16 cellular contexts compared by ENCODE assay signal in genomic region chr14:101444116-101444515, GRCh38.
DNase-seq lines count a peak whose midpoint lies in the region; ATAC-seq and TF ChIP-seq lines count a peak whose summit lies in the region.
"Had no signal": no experiment of that assay in that cellular context is flagged by ENCODE, and none has a peak within 500 bp of the region (broad histone marks: within the 10 kb centered on the region; RNA-seq: fewer than 3 reads in every experiment).

No MANE protein-coding gene starts in this region.

- no peaks in the 10 kb centered on the region for H3K9me3 ChIP-seq in PC-9 (ENCODE audit: insufficient read depth, low read depth)
- H3K9me3 ChIP-seq in fibroblast of lung (ENCODE audit: control insufficient read depth, insufficient read depth, low read depth, low read length), result no peaks in the 10 kb centered on the region
- H3K9me3 ChIP-seq: colonic mucosa, neutrophil, stomach had no signal

- ATAC-seq in HG03378 (IDR thresholded peaks at IDR 0.05; ENCODE audit: unreplicated experiment), result no peak

- peaks cover 14% of the 10 kb centered on the region for H3F3A ChIP-seq in PC-9 (ENCODE audit: insufficient read depth, low read depth)

- H4K20me1 ChIP-seq in PC-9 (ENCODE audit: insufficient read depth), result no peaks in the 10 kb centered on the region
- no peaks in the 10 kb centered on the region for H4K20me1 ChIP-seq in fibroblast of lung (ENCODE audit: control insufficient read depth, extremely low read depth, insufficient read depth, low read length)

- POLR2A ChIA-PET in HEK293T (lab: Yijun Ruan, JAX) (no interaction called here), PC-9 (lab: Charles Lee; ENCODE audit: unreplicated experiment) (no interaction called here)

- no peak for TF ChIP-seq CTCF in PC-9 (conservative IDR thresholded peaks at IDR 0.05)
- no peak for TF ChIP-seq CTCF in fibroblast of lung (conservative IDR thresholded peaks at IDR 0.05 in 1 of 2, IDR thresholded peaks at IDR 0.05 in 1 of 2; ENCODE audit: low read depth in 1 of 2, low read length in 2 of 2)
- TF ChIP-seq CTCF in chondrocyte (IDR thresholded peaks at IDR 0.05), result no peak

- peak overlapping the region; percentile 1; the same call in 1 of the 2 replicates for H3K4me3 ChIP-seq in PC-9
- H3K4me3 ChIP-seq in fibroblast of lung (replicated peaks in 1 of 4; ENCODE audit: control extremely low read depth in 1 of 4, insufficient read depth in 1 of 4, low read depth in 3 of 4, low read length in 4 of 4), result no peak overlapping the region
- H3K4me3 ChIP-seq: colonic mucosa, stomach had no signal

- no TSS peak for BruUV-seq in PC-9 (replicated peaks; lab: Mats Ljungman, UMichigan)

- H3K4me2 ChIP-seq in PC-9 (peak overlapping the region; percentile 50), fibroblast of lung (ENCODE audit: extremely low read depth, insufficient read depth, low read length) (no peak overlapping the region)

- no peaks in the 10 kb centered on the region for H3K36me3 Mint-ChIP-seq in chondrocyte (ENCODE audit: low read depth)

- DNase-seq in A172 (ENCODE audit: low spot score) (peak; percentile 14), HEK293T (ENCODE audit: extremely low spot score) (no peak), PC-9 (peak in 1 of 2 experiments; percentile 97), fibroblast of lung (ENCODE audit: low read depth in 2 of 2) (peak; percentile 63 to 75), chondrocyte (ENCODE audit: low spot score) (no peak), NCI-H2107 treated with DMSO at 0.1 percent for 48 hours (lab: John Stamatoyannopoulos, UW; ENCODE audit: unreplicated experiment) (no peak), UCSD-AML1 (lab: John Stamatoyannopoulos, UW; ENCODE audit: unreplicated experiment) (no peak)
- DNase-seq: activated CD4-positive, alpha-beta T cell treated with anti-CD3 and anti-CD28 coated beads for 1 hour; activated T-cell treated with anti-CD3 and anti-CD28 coated beads for 4 hours; colonic mucosa; mesenchymal stem cell; NCI-H1092 treated with DMSO at 0.1 percent for 48 hours; NCI-H2171 treated with DMSO at 0.1 percent for 48 hours; stomach had no signal

- H3K27ac ChIP-seq in PC-9 (peak overlapping the region; percentile 10), fibroblast of lung (ENCODE audit: insufficient read depth, low read length) (no peak overlapping the region)
- H3K27ac ChIP-seq: colonic mucosa, neutrophil, stomach had no signal

- H3K27me3 ChIP-seq in PC-9 (ENCODE audit: insufficient read depth, low read depth) (no peaks in the 10 kb centered on the region), fibroblast of lung (ENCODE audit: control insufficient read depth, insufficient read depth, low read length) (no peaks in the 10 kb centered on the region)
- H3K27me3 ChIP-seq: colonic mucosa had no signal

- CTCF ChIA-PET in HEK293T (lab: Yijun Ruan, JAX) (no interaction called here), PC-9 (lab: Charles Lee) (no interaction called here)

- H3K9ac ChIP-seq in fibroblast of lung (ENCODE audit: insufficient read depth, low read length), result no peak overlapping the region

- no peaks in the 10 kb centered on the region for H3K36me3 ChIP-seq in PC-9 (ENCODE audit: low read depth)
- H3K36me3 ChIP-seq in fibroblast of lung (ENCODE audit: control insufficient read depth, insufficient read depth, low read length), result no peaks in the 10 kb centered on the region
- H3K36me3 ChIP-seq: colonic mucosa, neutrophil, stomach had no signal

- H3K4me1 ChIP-seq in PC-9 (replicated peaks; ENCODE audit: insufficient read depth), result peaks cover 16% of the 10 kb centered on the region
- H3K4me1 ChIP-seq in fibroblast of lung (ENCODE audit: control insufficient read depth, extremely low read depth, insufficient read depth, low read length), result no peaks in the 10 kb centered on the region
- H3K4me1 ChIP-seq: colonic mucosa, stomach had no signal

- no peak overlapping the region for H3K4me3 Mint-ChIP-seq in chondrocyte (ENCODE audit: unreplicated experiment)

- no peaks in the 10 kb centered on the region for H3K79me2 ChIP-seq in PC-9 (ENCODE audit: low read depth)
- no peaks in the 10 kb centered on the region for H3K79me2 ChIP-seq in fibroblast of lung (ENCODE audit: control insufficient read depth, insufficient read depth, low read length)

- H3K9me2 ChIP-seq in PC-9 (ENCODE audit: insufficient read depth), result no peaks in the 10 kb centered on the region

- H2AFZ ChIP-seq in PC-9 (no peak overlapping the region), fibroblast of lung (ENCODE audit: low read length) (no peak overlapping the region)

- H3K4me1 Mint-ChIP-seq in chondrocyte (ENCODE audit: low read depth), result no peaks in the 10 kb centered on the region

- H3K9me3 Mint-ChIP-seq in chondrocyte (ENCODE audit: low read depth), result no peaks in the 10 kb centered on the region

- intact Hi-C loops in PC-9 (cut with micrococcal nuclease; ENCODE audit: unreplicated experiment), result no loop called here

- H3K27me3 Mint-ChIP-seq in chondrocyte (ENCODE audit: low read depth), result peaks cover 21% of the 10 kb centered on the region

- H3K27ac Mint-ChIP-seq in chondrocyte (ENCODE audit: unreplicated experiment), result no peak overlapping the region

TF ChIP-seq in HEK293T, 16 proteins besides CTCF, POLR2A, EP300 and RAD21:
- TF ChIP-seq HDGF (IDR thresholded peaks at IDR 0.05; ENCODE audit: borderline replicate concordance), result no peak
- TF ChIP-seq BHLHE40 (IDR thresholded peaks at IDR 0.05; ENCODE audit: borderline replicate concordance), result no peak
- peak; percentile 30; the same call in 1 of the 2 replicates for TF ChIP-seq PKNOX1 (IDR thresholded peaks at IDR 0.05)
- no peak for TF ChIP-seq TARDBP (IDR thresholded peaks at IDR 0.05)

Comparison
In these comparisons a context has a peak if more than half of its experiments do, and no peak if none do; other contexts are left out.
1. DNase-seq: peak in A172 (single experiment) and fibroblast of lung (2 of 2); none in HEK293T (single experiment), chondrocyte (single experiment), NCI-H2107 treated with DMSO at 0.1 percent for 48 hours (single experiment) and UCSD-AML1 (single experiment).